11 cellular contexts compared by ENCODE assay signal in the genomic region with DNA sequence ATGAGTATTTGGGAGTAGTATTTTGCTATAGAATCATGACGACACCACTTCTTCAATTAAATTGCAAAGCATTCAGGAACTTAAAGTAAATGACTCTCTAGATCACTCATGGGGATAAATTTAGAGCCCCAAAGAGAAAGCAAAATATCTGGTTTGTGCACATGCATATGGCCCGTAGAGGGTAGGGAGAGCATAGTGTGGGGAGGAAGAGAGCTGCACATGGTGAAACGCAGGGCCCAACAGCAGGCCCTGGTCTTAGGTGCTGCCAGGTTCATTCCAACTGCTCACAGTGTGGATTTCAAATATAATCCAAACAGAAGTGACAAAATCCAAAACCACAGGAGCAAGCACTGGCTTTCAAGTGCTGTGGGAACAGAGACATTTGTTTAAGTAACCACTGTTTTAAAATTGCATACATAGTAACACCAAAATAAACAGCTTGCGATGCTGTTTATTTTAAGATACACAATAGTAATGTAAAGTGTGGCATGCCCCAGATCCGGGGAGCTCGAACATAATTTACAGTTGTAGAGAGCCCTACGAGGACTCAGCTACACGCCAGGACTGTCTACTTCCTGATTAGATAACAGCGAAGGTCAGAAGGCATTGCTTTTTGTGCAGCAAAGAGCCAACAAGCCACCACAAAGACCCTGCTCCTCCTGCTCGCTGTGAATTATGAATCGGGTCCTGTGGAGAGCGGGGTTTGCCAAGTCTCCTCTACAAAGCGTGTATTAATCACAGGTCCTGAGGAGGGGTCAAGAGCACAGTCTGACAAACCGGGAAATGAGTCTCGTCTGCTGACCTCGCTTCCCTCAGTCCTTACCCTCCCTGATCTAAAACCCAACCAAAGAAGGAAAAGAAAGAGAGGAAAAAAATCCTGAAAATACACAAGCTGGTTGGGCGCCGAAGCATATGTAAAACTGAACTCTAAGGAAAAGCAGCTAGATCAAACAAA.
A peak's percentile ranks its signal among the peaks of the same experiment; 100 is the strongest.
DNase-seq lines count a peak whose midpoint lies in the region; ATAC-seq and TF ChIP-seq lines count a peak whose summit lies in the region.
"Had no signal": no experiment of that assay in that cellular context is flagged by ENCODE, and none has a peak within 500 bp of the region (broad histone marks: within the 10 kb centered on the region; RNA-seq: fewer than 3 reads in every experiment).

No MANE protein-coding gene starts in this region.

- H3K27me3 ChIP-seq in sigmoid colon, result no peaks in the 10 kb centered on the region

- intact Hi-C loops in Right ventricle myocardium superior (cut with DNase I), result loop anchor here (5.0 kb wide), 1 partner anchor 73 kb away; no protein-coding TSS in a partner anchor
- intact Hi-C loops in sigmoid colon (cut with DNase I), result loop anchor here (5.0 to 10.0 kb wide), 2 partner anchors 78 to 415 kb away; no protein-coding TSS in a partner anchor

- DNase-seq in Right ventricle myocardium superior, result no peak
- no peak for DNase-seq in sigmoid colon
- no peak for DNase-seq in GM13977 (ENCODE audit: low spot score)
- DNase-seq in GM03348 (ENCODE audit: low spot score), result no peak
- DNase-seq in NCI-H1092 (lab: John Stamatoyannopoulos, UW), result no peak
- DNase-seq: activated CD4-positive, CD25-positive, alpha-beta regulatory T cell; anterior cingulate cortex; NCI-H1694 had no signal

- no peak for TF ChIP-seq CTCF in sigmoid colon (IDR thresholded peaks at IDR 0.05)
- no peak for TF ChIP-seq CTCF in GM13977 (IDR thresholded peaks at IDR 0.05; ENCODE audit: extremely low read depth, insufficient read depth, missing control alignments)

- peak overlapping the region in 1 of 4 donors; percentile 8 for H3K4me3 ChIP-seq in sigmoid colon

- TF ChIP-seq EP300 in sigmoid colon (IDR thresholded peaks at IDR 0.05), result peak in 1 of 4 donors; percentile 17

- peaks cover 0 to 2% (median 0%) of the 10 kb centered on the region in 4 donors for H3K36me3 ChIP-seq in sigmoid colon

- WGBS in sigmoid colon, 2 donors, result 44 to 47% methylated on average over 18 of the region's 18 CpGs

- peak overlapping the region; percentile 72 to 83 (median 79) for H3K27ac ChIP-seq in sigmoid colon

- ATAC-seq in HG03280 (IDR thresholded peaks at IDR 0.05; ENCODE audit: unreplicated experiment) (peak; percentile 55), SK-N-SH treated with all-trans-retinoic acid at 6 μM for 48 hours (peak; percentile 9), Right ventricle myocardium superior (ENCODE audit: poor library complexity) (peak; percentile 64), HG02610 (IDR thresholded peaks at IDR 0.05; ENCODE audit: unreplicated experiment) (no peak)

- H3K9me3 ChIP-seq in sigmoid colon, result no peaks in the 10 kb centered on the region

- peaks cover 0 to 76% (median 63%) of the 10 kb centered on the region in 4 donors for H3K4me1 ChIP-seq in sigmoid colon

- no peak for TF ChIP-seq POLR2A in sigmoid colon (IDR thresholded peaks at IDR 0.05)

- in situ Hi-C loops in GM13977 (cut with MboI; ENCODE audit: low pct_unique_long_range_greater_than_20kb, low sequenced_read_pairs, unreplicated experiment), result no loop called here

TF ChIP-seq in SK-N-SH treated with all-trans-retinoic acid at 6 μM for 48 hours, 23 proteins besides CTCF, POLR2A, EP300 and RAD21:
- TF ChIP-seq ZFP3 (CRISPR knock-in tag; IDR thresholded peaks at IDR 0.05) (no peak), CSDC2 (CRISPR knock-in tag; IDR thresholded peaks at IDR 0.05) (no peak), BACH2 (CRISPR knock-in tag; IDR thresholded peaks at IDR 0.05; ENCODE audit: borderline replicate concordance) (no peak), POU6F1 (CRISPR knock-in tag; IDR thresholded peaks at IDR 0.05; ENCODE audit: borderline replicate concordance, low read depth) (no peak)
- TF ChIP-seq, protein P1, sequence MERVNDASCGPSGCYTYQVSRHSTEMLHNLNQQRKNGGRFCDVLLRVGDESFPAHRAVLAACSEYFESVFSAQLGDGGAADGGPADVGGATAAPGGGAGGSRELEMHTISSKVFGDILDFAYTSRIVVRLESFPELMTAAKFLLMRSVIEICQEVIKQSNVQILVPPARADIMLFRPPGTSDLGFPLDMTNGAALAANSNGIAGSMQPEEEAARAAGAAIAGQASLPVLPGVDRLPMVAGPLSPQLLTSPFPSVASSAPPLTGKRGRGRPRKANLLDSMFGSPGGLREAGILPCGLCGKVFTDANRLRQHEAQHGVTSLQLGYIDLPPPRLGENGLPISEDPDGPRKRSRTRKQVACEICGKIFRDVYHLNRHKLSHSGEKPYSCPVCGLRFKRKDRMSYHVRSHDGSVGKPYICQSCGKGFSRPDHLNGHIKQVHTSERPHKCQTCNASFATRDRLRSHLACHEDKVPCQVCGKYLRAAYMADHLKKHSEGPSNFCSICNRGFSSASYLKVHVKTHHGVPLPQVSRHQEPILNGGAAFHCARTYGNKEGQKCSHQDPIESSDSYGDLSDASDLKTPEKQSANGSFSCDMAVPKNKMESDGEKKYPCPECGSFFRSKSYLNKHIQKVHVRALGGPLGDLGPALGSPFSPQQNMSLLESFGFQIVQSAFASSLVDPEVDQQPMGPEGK (CRISPR knock-in tag; IDR thresholded peaks at IDR 0.05; ENCODE audit: borderline replicate concordance), result no peak
TF ChIP-seq in SK-N-SH treated with all-trans-retinoic acid at 6 μM for 48 hours: peak in this region for 0.
